In genomic region chr17:2853722-2854580, GRCh38 we compare ENCODE assay signal across 8 cellular contexts. TPM values are rescaled to one million over a fixed set of nuclear protein-coding genes. Genes with fewer than 3 reads are reported as not detected.
DNase-seq lines count a peak whose midpoint lies in the region; TF ChIP-seq lines count a peak whose summit lies in the region.

No MANE protein-coding gene starts in this region.

- H3K36me3 Mint-ChIP-seq in activated CD4-positive, alpha-beta memory T cell treated with anti-CD3 and anti-CD28 coated beads, Interleukin-2, amount 10 ng/mL, durations not matched to agents 7 days and 5 days (ENCODE audit: low read depth), result peaks cover 4% of the 10 kb centered on the region

- H3K4me3 Mint-ChIP-seq in activated CD4-positive, alpha-beta memory T cell treated with anti-CD3 and anti-CD28 coated beads, Interleukin-2, amount 10 ng/mL, durations not matched to agents 7 days and 5 days, result peak overlapping the region; percentile 70

- H3K27ac Mint-ChIP-seq in activated CD4-positive, alpha-beta memory T cell treated with anti-CD3 and anti-CD28 coated beads, Interleukin-2, amount 10 ng/mL, durations not matched to agents 7 days and 5 days, result no peak overlapping the region

- CTCF ChIA-PET in activated CD4-positive, alpha-beta memory T cell treated with anti-CD3 and anti-CD28 coated beads, Interleukin-2, amount 10 ng/mL, durations not matched to agents 7 days and 5 days (lab: Charles Lee), result interaction anchor here (1.1 kb wide), 1 partner anchor 68 kb away, joined by 3 read pairs; no protein-coding TSS in a partner anchor

- TF ChIP-seq CTCF in fibroblast of lung (conservative IDR thresholded peaks at IDR 0.05 in 1 of 2, IDR thresholded peaks at IDR 0.05 in 1 of 2; ENCODE audit: low read depth in 1 of 2, low read length in 2 of 2) (no peak), neutrophil (IDR thresholded peaks at IDR 0.05) (no peak)

- H3K9me3 ChIP-seq in fibroblast of lung (ENCODE audit: control insufficient read depth, insufficient read depth, low read depth, low read length), result no peaks in the 10 kb centered on the region
- no peaks in the 10 kb centered on the region for H3K9me3 ChIP-seq in neutrophil

- POLR2A ChIA-PET in activated CD4-positive, alpha-beta memory T cell treated with anti-CD3 and anti-CD28 coated beads, Interleukin-2, amount 10 ng/mL, durations not matched to agents 7 days and 5 days (lab: Charles Lee), result interaction anchor here (1.3 kb wide), 1 partner anchor 17 kb away, joined by 3 read pairs; no protein-coding TSS in a partner anchor

- H3K9ac ChIP-seq in fibroblast of lung (ENCODE audit: insufficient read depth, low read length), result peak overlapping the region; percentile 50

- DNase-seq in stimulated activated CD4-positive, alpha-beta T cell treated with anti-CD3 and anti-CD28 coated beads, Interleukin-4, amount 100 ng/mL, for 1 hour, result peak; percentile 23
- no peak for DNase-seq in stimulated activated CD4-positive, alpha-beta T cell treated with anti-CD3 and anti-CD28 coated beads, Interleukin-2, amount 100 ng/mL, for 48 hours
- peak; percentile 19 for DNase-seq in activated CD4-positive, alpha-beta memory T cell treated with anti-CD3 and anti-CD28 coated beads, Interleukin-2, amount 10 ng/mL, durations not matched to agents 7 days and 5 days
- DNase-seq in fibroblast of lung (ENCODE audit: low read depth in 2 of 2) (peak; percentile 19 to 24), foreskin melanocyte (no peak), ureter (ENCODE audit: low spot score) (no peak), SK-N-DZ (ENCODE audit: low spot score) (no peak)

- peaks cover 36% of the 10 kb centered on the region for H3K27me3 Mint-ChIP-seq in activated CD4-positive, alpha-beta memory T cell treated with anti-CD3 and anti-CD28 coated beads, Interleukin-2, amount 10 ng/mL, durations not matched to agents 7 days and 5 days

- H3K4me2 ChIP-seq in fibroblast of lung (ENCODE audit: extremely low read depth, insufficient read depth, low read length), result peak overlapping the region; percentile 62

- H4K20me1 ChIP-seq in fibroblast of lung (ENCODE audit: control insufficient read depth, extremely low read depth, insufficient read depth, low read length), result no peaks in the 10 kb centered on the region

- peaks cover 22% of the 10 kb centered on the region for H3K4me1 Mint-ChIP-seq in activated CD4-positive, alpha-beta memory T cell treated with anti-CD3 and anti-CD28 coated beads, Interleukin-2, amount 10 ng/mL, durations not matched to agents 7 days and 5 days

- H3K27me3 ChIP-seq in fibroblast of lung (ENCODE audit: control insufficient read depth, insufficient read depth, low read length) (peaks cover 8% of the 10 kb centered on the region), neutrophil (peaks cover 51% of the 10 kb centered on the region)

- no peaks in the 10 kb centered on the region for H3K9me3 Mint-ChIP-seq in activated CD4-positive, alpha-beta memory T cell treated with anti-CD3 and anti-CD28 coated beads, Interleukin-2, amount 10 ng/mL, durations not matched to agents 7 days and 5 days

- H3K4me3 ChIP-seq in fibroblast of lung (replicated peaks in 1 of 4; ENCODE audit: control extremely low read depth in 1 of 4, insufficient read depth in 1 of 4, low read depth in 3 of 4, low read length in 4 of 4) (peak overlapping the region; percentile 37 to 69 (median 49)), neutrophil (ENCODE audit: low read depth in 1 of 2, low read length in 1 of 2) (peak overlapping the region; percentile 53 to 61)

- no peak overlapping the region for H3K27ac ChIP-seq in fibroblast of lung (ENCODE audit: insufficient read depth, low read length)
- H3K27ac ChIP-seq in neutrophil, result no peak overlapping the region

- H3K4me1 ChIP-seq in fibroblast of lung (ENCODE audit: control insufficient read depth, extremely low read depth, insufficient read depth, low read length), result no peaks in the 10 kb centered on the region
- H3K4me1 ChIP-seq in neutrophil (ENCODE audit: control insufficient read depth in 1 of 2, insufficient read depth in 1 of 2, low read depth in 1 of 2, low read length in 1 of 2), result peaks cover 22 to 42% of the 10 kb centered on the region in 2 experiments

- H3K36me3 ChIP-seq in fibroblast of lung (ENCODE audit: control insufficient read depth, insufficient read depth, low read length), result no peaks in the 10 kb centered on the region
- H3K36me3 ChIP-seq in neutrophil, result peaks cover 7% of the 10 kb centered on the region

- no peaks in the 10 kb centered on the region for H3K79me2 ChIP-seq in fibroblast of lung (ENCODE audit: control insufficient read depth, insufficient read depth, low read length)

- peak overlapping the region; percentile 39 for H2AFZ ChIP-seq in fibroblast of lung (ENCODE audit: low read length)

RNA-seq across cellular contexts. Expression of gene RAP1GAP2, which starts 57.7 kb away (rescaled TPM):
- total RNA-seq in activated CD4-positive, alpha-beta memory T cell treated with anti-CD3 and anti-CD28 coated beads, Interleukin-2, amount 10 ng/mL, durations not matched to agents 7 days and 5 days, result 10 to 100 TPM; 36.7 to 39.8 TPM
- total RNA-seq in fibroblast of lung, result 0.33 and 0.51 TPM in 2 replicates
- polyA plus RNA-seq in fibroblast of lung, result 0.99 and 1.3 TPM in 2 replicates
- 1.1 and 1.6 TPM in 2 replicates for polyA plus RNA-seq in fibroblast of lung (2012)
- polyA minus RNA-seq in fibroblast of lung (ENCODE audit: low replicate concordance), result 2.1 and 8.8 TPM in 2 replicates
- 49.2 TPM for total RNA-seq in ureter
- 11.6 and 12.0 TPM in 2 replicates for polyA plus RNA-seq in SK-N-DZ (2014; cell fraction: cytosol; rRNA removed)
- 32.4 and 37.7 TPM in 2 replicates for polyA plus RNA-seq in SK-N-DZ (2014; cell fraction: nucleus; rRNA removed)

Comparison
In these comparisons a context has a peak if more than half of its experiments do, and no peak if none do; other contexts are left out.
1. DNase-seq: peak in stimulated activated CD4-positive, alpha-beta T cell treated with anti-CD3 and anti-CD28 coated beads, Interleukin-4, amount 100 ng/mL, for 1 hour (single experiment), activated CD4-positive, alpha-beta memory T cell treated with anti-CD3 and anti-CD28 coated beads, Interleukin-2, amount 10 ng/mL, durations not matched to agents 7 days and 5 days (single experiment) and fibroblast of lung (2 of 2); none in stimulated activated CD4-positive, alpha-beta T cell treated with anti-CD3 and anti-CD28 coated beads, Interleukin-2, amount 100 ng/mL, for 48 hours (0 of 2), foreskin melanocyte (single experiment), ureter (single experiment) and SK-N-DZ (single experiment).
2. RNA of gene RAP1GAP2, which starts 57.7 kb away (total RNA-seq): 49.2 TPM in ureter (single experiment) and 36.7 to 39.8 TPM in activated CD4-positive, alpha-beta memory T cell treated with anti-CD3 and anti-CD28 coated beads, Interleukin-2, amount 10 ng/mL, durations not matched to agents 7 days and 5 days; 0.33 to 0.51 TPM in fibroblast of lung; every median in the first group is over 10 times any median in the second.